16 cellular contexts compared by ENCODE assay signal in genomic region chr2:88090446-88091283, GRCh38. TPM values are rescaled to one million over a fixed set of nuclear protein-coding genes. Genes with fewer than 3 reads are reported as not detected.
A peak's percentile ranks its signal among the peaks of the same experiment; 100 is the strongest.
DNase-seq lines count a peak whose midpoint lies in the region; ATAC-seq and FAIRE-seq lines count a peak whose summit lies in the region.
"Had no signal": no experiment of that assay in that cellular context is flagged by ENCODE, and none has a peak within 500 bp of the region (broad histone marks: within the 10 kb centered on the region; RNA-seq: fewer than 3 reads in every experiment).

No MANE protein-coding gene starts in this region.

- peak overlapping the region; percentile 38 for H3K4me3 Mint-ChIP-seq in activated naive CD8-positive, alpha-beta T cell treated with anti-CD3 and anti-CD28 coated beads for 36 hours
- H3K4me3 Mint-ChIP-seq in effector memory CD8-positive, alpha-beta T cell: no peak overlapping the region
- H3K4me3 Mint-ChIP-seq: central memory CD8-positive, alpha-beta T cell had no signal

- no peaks in the 10 kb centered on the region for H3K9me3 Mint-ChIP-seq in activated naive CD8-positive, alpha-beta T cell treated with anti-CD3 and anti-CD28 coated beads for 36 hours
- no peaks in the 10 kb centered on the region for H3K9me3 Mint-ChIP-seq in effector memory CD8-positive, alpha-beta T cell
- H3K9me3 Mint-ChIP-seq: central memory CD8-positive, alpha-beta T cell had no signal

- peak; percentile 49 for FAIRE-seq in HTR-8/SVneo (lab: Jason Lieb, UNC)

- no peaks in the 10 kb centered on the region for H3K27me3 Mint-ChIP-seq in activated naive CD8-positive, alpha-beta T cell treated with anti-CD3 and anti-CD28 coated beads for 36 hours
- no peaks in the 10 kb centered on the region for H3K27me3 Mint-ChIP-seq in effector memory CD8-positive, alpha-beta T cell
- H3K27me3 Mint-ChIP-seq: central memory CD8-positive, alpha-beta T cell had no signal

- H3K4me1 Mint-ChIP-seq in activated naive CD8-positive, alpha-beta T cell treated with anti-CD3 and anti-CD28 coated beads for 36 hours: peaks cover 18% of the 10 kb centered on the region
- no peaks in the 10 kb centered on the region for H3K4me1 Mint-ChIP-seq in effector memory CD8-positive, alpha-beta T cell (ENCODE audit: low read depth in 2 of 2)
- H3K4me1 Mint-ChIP-seq: central memory CD8-positive, alpha-beta T cell had no signal

- peak overlapping the region; percentile 87 for H3K27ac Mint-ChIP-seq in activated naive CD8-positive, alpha-beta T cell treated with anti-CD3 and anti-CD28 coated beads for 36 hours
- H3K27ac Mint-ChIP-seq in effector memory CD8-positive, alpha-beta T cell: no peak overlapping the region

- no peak for ATAC-seq in GM19395 (IDR thresholded peaks at IDR 0.05; ENCODE audit: unreplicated experiment)
- ATAC-seq in HG02970 (IDR thresholded peaks at IDR 0.05; ENCODE audit: low FRiP score, unreplicated experiment): no peak
- no peak for ATAC-seq in effector memory CD8-positive, alpha-beta T cell (replicated peaks)
- ATAC-seq: SK-N-SH treated with all-trans-retinoic acid at 6 μM for 48 hours had no signal

- H3K36me3 Mint-ChIP-seq in activated naive CD8-positive, alpha-beta T cell treated with anti-CD3 and anti-CD28 coated beads for 36 hours: no peaks in the 10 kb centered on the region
- no peaks in the 10 kb centered on the region for H3K36me3 Mint-ChIP-seq in effector memory CD8-positive, alpha-beta T cell (ENCODE audit: insufficient read depth)

- DNase-seq in Ammon's horn (ENCODE audit: low spot score) (peak; percentile 39), HTR-8/SVneo (ENCODE audit: insufficient read length, low spot score) (no peak), NCI-H1105 treated with DMSO at 0.1 percent for 48 hours (lab: John Stamatoyannopoulos, UW) (no peak)
- peak; percentile 24 for DNase-seq in activated naive CD8-positive, alpha-beta T cell treated with anti-CD3 and anti-CD28 coated beads for 36 hours
- DNase-seq in stimulated activated CD4-positive, alpha-beta T cell treated with anti-CD3 and anti-CD28 coated beads, Interleukin-1b, Interleukin-23, amount 100 ng/mL, for 4 hours (ENCODE audit: low read depth in 2 of 2): peak; percentile 42 to 43
- no peak for DNase-seq in effector memory CD8-positive, alpha-beta T cell
- DNase-seq: GF-D8, NCI-H1092, NCI-H82, spleen had no signal

RNA-seq across cellular contexts. Expression of gene SMYD1, which starts 23.0 kb away (rescaled TPM):
- not detected for total RNA-seq in activated naive CD8-positive, alpha-beta T cell treated with anti-CD3 and anti-CD28 coated beads for 36 hours
- total RNA-seq: spleen, ureter had no signal

RNA-seq across cellular contexts. Expression of gene KRCC1, which starts 35.1 kb away (rescaled TPM):
- total RNA-seq in activated naive CD8-positive, alpha-beta T cell treated with anti-CD3 and anti-CD28 coated beads for 36 hours: 10 to 100 TPM; 10.6 to 11.9 TPM

RNA-seq across cellular contexts. Expression of gene FABP1, which starts 37.2 kb away (rescaled TPM):
- total RNA-seq in activated naive CD8-positive, alpha-beta T cell treated with anti-CD3 and anti-CD28 coated beads for 36 hours: not detected
- total RNA-seq: myocyte, spleen, ureter had no signal

Comparison
In these comparisons a context has a peak if more than half of its experiments do, and no peak if none do; other contexts are left out.
1. DNase-seq: peak in Ammon's horn (single experiment), activated naive CD8-positive, alpha-beta T cell treated with anti-CD3 and anti-CD28 coated beads for 36 hours (single experiment) and stimulated activated CD4-positive, alpha-beta T cell treated with anti-CD3 and anti-CD28 coated beads, Interleukin-1b, Interleukin-23, amount 100 ng/mL, for 4 hours (2 of 2); none in HTR-8/SVneo (single experiment), NCI-H1105 treated with DMSO at 0.1 percent for 48 hours (single experiment) and effector memory CD8-positive, alpha-beta T cell (0 of 3).